Comparison of ENCODE assay signal across 11 cellular contexts in genomic region chr20:37194616-37195015, GRCh38. TPM values are rescaled to one million over a fixed set of nuclear protein-coding genes. Genes with fewer than 3 reads are reported as not detected.
A peak's percentile ranks its signal among the peaks of the same experiment; 100 is the strongest.
DNase-seq lines count a peak whose midpoint lies in the region; ATAC-seq and TF ChIP-seq lines count a peak whose summit lies in the region.
"Had no signal": no experiment of that assay in that cellular context is flagged by ENCODE, and none has a peak within 500 bp of the region (broad histone marks: within the 10 kb centered on the region; RNA-seq: fewer than 3 reads in every experiment).

No MANE protein-coding gene starts in this region.

- no peak for TF ChIP-seq POLR2A in GM18505 (IDR thresholded peaks at IDR 0.05; ENCODE audit: borderline replicate concordance, extremely low read depth, insufficient read depth, insufficient read length)

- CTCF ChIA-PET in CD4-positive, alpha-beta memory T cell (lab: Charles Lee; ENCODE audit: partially characterized antibody), result interaction anchor here (1.3 to 12.5 kb wide), 16 partner anchors 11 to 343 kb away, joined by 3 to 180 read pairs (median 8); partner anchors contain the start of genes BLCAP, MANBAL, MROH8 and RPN2

- H3F3A ChIP-seq in OCI-LY1 (ENCODE audit: insufficient read depth, low read length), result no peaks in the 10 kb centered on the region

- no peak overlapping the region for H2AFZ ChIP-seq in OCI-LY1 (ENCODE audit: low read length)

- POLR2A ChIA-PET in CD4-positive, alpha-beta memory T cell (lab: Charles Lee; ENCODE audit: partially characterized antibody), result interaction anchor here (1.3 to 7.8 kb wide), 2 partner anchors 16 to 340 kb away, joined by 5 to 62 read pairs; partner anchors contain the start of genes MROH8 and RPN2
- POLR2A ChIA-PET in naive thymus-derived CD8-positive, alpha-beta T cell (lab: Charles Lee), result interaction anchor here (1.0 to 3.0 kb wide), 2 partner anchors 16 to 339 kb away, joined by 4 to 17 read pairs; partner anchors contain the start of genes MROH8 and RPN2

- no peak for TF ChIP-seq CTCF in OCI-LY1 (IDR thresholded peaks at IDR 0.05; ENCODE audit: low read length)

- DNase-seq in CD4-positive, alpha-beta memory T cell, result peak in 3 of 5 donors; percentile 6 to 32 (median 22)
- no peak for DNase-seq in activated naive CD8-positive, alpha-beta T cell treated with anti-CD3 and anti-CD28 coated beads for 36 hours
- DNase-seq in naive thymus-derived CD8-positive, alpha-beta T cell, result peak in 2 of 10 donors; percentile 22 to 24
- DNase-seq in NCI-H2227 treated with DMSO at 0.1 percent for 48 hours (lab: John Stamatoyannopoulos, UW), result no peak
- no peak for DNase-seq in ureter (ENCODE audit: low spot score)
- DNase-seq: Calu3; naive B cell; NCI-H187 treated with DMSO at 0.1 percent for 48 hours; stimulated activated CD4-positive, alpha-beta T cell treated with anti-CD3 and anti-CD28 coated beads, Interleukin-12 subunit alpha, Interleukin-12 subunit beta, amount 100 ng/mL, for 4 hours had no signal

- no peaks in the 10 kb centered on the region for H3K9me3 ChIP-seq in CD4-positive, alpha-beta memory T cell (ENCODE audit: control insufficient read depth in 1 of 2, low read length in 2 of 2)
- H3K9me3 ChIP-seq in OCI-LY1 (ENCODE audit: low read length), result no peaks in the 10 kb centered on the region

- peak overlapping the region; percentile 19 to 94 (median 78) for H3K27ac Mint-ChIP-seq in CD4-positive, alpha-beta memory T cell
- H3K27ac Mint-ChIP-seq in activated naive CD8-positive, alpha-beta T cell treated with anti-CD3 and anti-CD28 coated beads for 36 hours, result peak overlapping the region; percentile 64
- H3K27ac Mint-ChIP-seq in naive thymus-derived CD8-positive, alpha-beta T cell, result peak overlapping the region; percentile 64 to 92 (median 86)

- no peak overlapping the region for H3K9ac ChIP-seq in OCI-LY1 (ENCODE audit: low read length)

- no peaks in the 10 kb centered on the region for H3K9me2 ChIP-seq in OCI-LY1 (ENCODE audit: low read depth, low read length)

- 0 out of 2 replicates have a peak, but pooled peaks cover 3% of the 10 kb centered on the region for H4K20me1 ChIP-seq in OCI-LY1 (ENCODE audit: insufficient read depth, low read length)

- no peak overlapping the region for H3K4me3 ChIP-seq in CD4-positive, alpha-beta memory T cell (ENCODE audit: low read length in 2 of 2)
- no peak overlapping the region for H3K4me3 ChIP-seq in OCI-LY1 (ENCODE audit: low read depth, low read length, poor library complexity, severe bottlenecking)

- intact Hi-C loops in CD4-positive, alpha-beta memory T cell (cut with micrococcal nuclease), result loop anchor here (1.0 to 5.0 kb wide), 3 partner anchors 187 to 340 kb away; no protein-coding TSS in a partner anchor

- H3K27ac ChIP-seq in CD4-positive, alpha-beta memory T cell (ENCODE audit: low read depth, low read length), result peak overlapping the region; percentile 10
- peak overlapping the region; percentile 38 for H3K27ac ChIP-seq in OCI-LY1 (ENCODE audit: low read depth, low read length, poor library complexity, severe bottlenecking)

- peak; percentile 62 to 74 for ATAC-seq in naive thymus-derived CD8-positive, alpha-beta T cell
- no peak for ATAC-seq in GM18505 (IDR thresholded peaks at IDR 0.05; ENCODE audit: unreplicated experiment)

- H3K27me3 ChIP-seq in CD4-positive, alpha-beta memory T cell (ENCODE audit: insufficient read depth, low read length), result no peaks in the 10 kb centered on the region
- H3K27me3 ChIP-seq in OCI-LY1 (ENCODE audit: insufficient read depth, low read length), result no peaks in the 10 kb centered on the region

- H3K79me2 ChIP-seq in OCI-LY1 (ENCODE audit: insufficient read depth, low read length), result peaks cover 47% of the 10 kb centered on the region

- H3K27me3 Mint-ChIP-seq in CD4-positive, alpha-beta memory T cell, result no peaks in the 10 kb centered on the region
- H3K27me3 Mint-ChIP-seq in activated naive CD8-positive, alpha-beta T cell treated with anti-CD3 and anti-CD28 coated beads for 36 hours, result no peaks in the 10 kb centered on the region
- no peaks in the 10 kb centered on the region for H3K27me3 Mint-ChIP-seq in naive thymus-derived CD8-positive, alpha-beta T cell
- H3K27me3 Mint-ChIP-seq: naive B cell had no signal

- H3K4me2 ChIP-seq in OCI-LY1 (ENCODE audit: low read length), result no peak overlapping the region

- H3K4me3 Mint-ChIP-seq in CD4-positive, alpha-beta memory T cell, result peak overlapping the region in 7 of 8 donors; percentile 47 to 82 (median 69)
- peak overlapping the region; percentile 40 for H3K4me3 Mint-ChIP-seq in activated naive CD8-positive, alpha-beta T cell treated with anti-CD3 and anti-CD28 coated beads for 36 hours
- peak overlapping the region in 9 of 10 donors; percentile 40 to 82 (median 63) for H3K4me3 Mint-ChIP-seq in naive thymus-derived CD8-positive, alpha-beta T cell

- H3K36me3 Mint-ChIP-seq in CD4-positive, alpha-beta memory T cell, result peaks cover 24 to 57% of the 10 kb centered on the region in 2 donors
- H3K36me3 Mint-ChIP-seq in activated naive CD8-positive, alpha-beta T cell treated with anti-CD3 and anti-CD28 coated beads for 36 hours, result peaks cover 28% of the 10 kb centered on the region
- peaks cover 0 to 62% (median 7%) of the 10 kb centered on the region in 3 donors for H3K36me3 Mint-ChIP-seq in naive thymus-derived CD8-positive, alpha-beta T cell

- H3K4me1 ChIP-seq in CD4-positive, alpha-beta memory T cell (ENCODE audit: insufficient read depth, low read length), result peaks cover 61% of the 10 kb centered on the region
- H3K4me1 ChIP-seq in OCI-LY1 (ENCODE audit: insufficient read depth, low read length, severe bottlenecking), result peaks cover 17% of the 10 kb centered on the region

- peaks cover 19% of the 10 kb centered on the region for H3K36me3 ChIP-seq in CD4-positive, alpha-beta memory T cell (ENCODE audit: insufficient read depth, low read length)
- H3K36me3 ChIP-seq in OCI-LY1 (ENCODE audit: insufficient read depth, low read length), result peaks cover 64% of the 10 kb centered on the region

- H3K4me1 Mint-ChIP-seq in CD4-positive, alpha-beta memory T cell, result peaks cover 53 to 80% (median 61%) of the 10 kb centered on the region in 4 donors
- peaks cover 53% of the 10 kb centered on the region for H3K4me1 Mint-ChIP-seq in activated naive CD8-positive, alpha-beta T cell treated with anti-CD3 and anti-CD28 coated beads for 36 hours
- peaks cover 47 to 75% (median 67%) of the 10 kb centered on the region in 4 donors for H3K4me1 Mint-ChIP-seq in naive thymus-derived CD8-positive, alpha-beta T cell

- peaks cover 0 to 2% (median 0%) of the 10 kb centered on the region in 8 donors for H3K9me3 Mint-ChIP-seq in CD4-positive, alpha-beta memory T cell
- H3K9me3 Mint-ChIP-seq in activated naive CD8-positive, alpha-beta T cell treated with anti-CD3 and anti-CD28 coated beads for 36 hours, result no peaks in the 10 kb centered on the region
- H3K9me3 Mint-ChIP-seq in naive thymus-derived CD8-positive, alpha-beta T cell, result no peaks in the 10 kb centered on the region
- H3K9me3 Mint-ChIP-seq: naive B cell had no signal

RNA-seq across cellular contexts. Expression of gene MROH8, which starts 15.3 kb away (rescaled TPM):
- total RNA-seq in CD4-positive, alpha-beta memory T cell, result 1 to 10 TPM; 1.4 to 1.5 TPM
- polyA plus RNA-seq in CD4-positive, alpha-beta memory T cell, result 1 to 10 TPM in 1 of 2 donors, under 1 TPM in 1; 1.00 to 1.5 TPM
- total RNA-seq in activated naive CD8-positive, alpha-beta T cell treated with anti-CD3 and anti-CD28 coated beads for 36 hours, result 1 to 10 TPM; 2.2 to 3.0 TPM
- 1 to 10 TPM in 1 of 2 experiments, under 1 TPM in 1; 0.71 to 1.9 TPM for total RNA-seq in naive thymus-derived CD8-positive, alpha-beta T cell
- polyA plus RNA-seq in naive thymus-derived CD8-positive, alpha-beta T cell, result 1 to 10 TPM in 1 of 3 donors, under 1 TPM in 2; 0.49 to 2.5 (median 0.66) TPM
- 3.1 TPM for total RNA-seq in ureter

RNA-seq across cellular contexts. Expression of gene RPN2, which starts 15.5 kb away (rescaled TPM):
- total RNA-seq in CD4-positive, alpha-beta memory T cell, result 100 to 1,000 TPM; 125 to 127 TPM
- 100 to 1,000 TPM; 257 to 349 TPM for polyA plus RNA-seq in CD4-positive, alpha-beta memory T cell
- 100 to 1,000 TPM; 121 to 131 TPM for total RNA-seq in activated naive CD8-positive, alpha-beta T cell treated with anti-CD3 and anti-CD28 coated beads for 36 hours
- total RNA-seq in naive thymus-derived CD8-positive, alpha-beta T cell, result 100 to 1,000 TPM in 1 of 2 experiments, 10 to 100 TPM in 1; 94.4 to 107 TPM
- polyA plus RNA-seq in naive thymus-derived CD8-positive, alpha-beta T cell, result 100 to 1,000 TPM; 235 to 239 (median 236) TPM
- total RNA-seq in ureter, result 215 TPM

Comparison
In these comparisons a context has a peak if more than half of its experiments do, and no peak if none do; other contexts are left out.
1. DNase-seq: peak in CD4-positive, alpha-beta memory T cell (3 of 5); none in activated naive CD8-positive, alpha-beta T cell treated with anti-CD3 and anti-CD28 coated beads for 36 hours (single experiment), NCI-H2227 treated with DMSO at 0.1 percent for 48 hours (single experiment) and ureter (single experiment).
2. Peak in every context shown above with its lines, with median percentiles within 50 percentile points of each other: H3K27ac Mint-ChIP-seq and H3K4me3 Mint-ChIP-seq.